Comparison of ENCODE assay signal across 4 cellular contexts in the genomic region with DNA sequence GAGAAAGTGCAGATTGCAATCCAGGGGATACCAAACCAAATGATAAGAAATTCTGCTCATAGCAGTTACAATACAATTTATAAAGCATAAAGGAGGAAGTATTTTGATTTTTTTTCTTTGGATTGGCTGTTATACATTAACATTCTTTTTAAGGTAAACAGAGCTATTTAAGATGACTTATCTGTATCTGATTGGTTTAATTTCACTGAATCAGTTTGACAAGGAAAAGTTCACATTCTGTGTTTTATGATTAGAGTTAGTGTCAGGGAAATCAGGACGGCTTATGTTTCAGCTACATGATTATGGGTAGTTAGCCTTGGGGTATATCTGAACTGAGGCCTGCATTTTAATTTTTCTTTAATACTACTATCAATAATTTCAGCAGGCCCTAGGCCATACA.
"Had no signal": no experiment of that assay in that cellular context is flagged by ENCODE, and none has a peak within 500 bp of the region (broad histone marks: within the 10 kb centered on the region; RNA-seq: fewer than 3 reads in every experiment).

No MANE protein-coding gene starts in this region.

- H3K4me2 ChIP-seq: GM23338 had no signal

- ATAC-seq: GM23338 had no signal

- H3K4me3 ChIP-seq: GM23338 had no signal

- H2AFZ ChIP-seq: GM23338 had no signal

- DNase-seq: H9, HCEC 1CT, IMR-90 had no signal
